Comparison of ENCODE assay signal across 18 cellular contexts in the genomic region with DNA sequence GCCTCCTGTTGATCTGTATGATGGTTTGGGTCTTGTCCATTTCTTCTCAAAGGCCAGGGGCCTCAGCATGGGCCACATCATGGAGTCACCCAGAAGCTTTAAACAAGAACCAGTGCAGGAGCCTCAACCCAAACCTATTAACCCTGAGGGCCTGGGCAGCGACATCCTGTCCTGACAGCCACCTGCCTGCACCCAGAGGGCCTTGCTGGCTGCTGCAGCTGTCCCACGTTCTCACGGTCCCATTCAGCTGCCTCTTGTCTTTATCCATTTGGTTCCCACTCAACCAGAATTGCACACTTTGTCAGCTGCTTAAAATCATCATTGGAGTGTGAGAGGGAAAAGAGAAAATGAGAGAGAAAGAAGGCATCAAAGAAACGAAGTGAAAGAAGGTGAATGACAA. TPM values are rescaled to one million over a fixed set of nuclear protein-coding genes. Genes with fewer than 3 reads are reported as not detected.
"Had no signal": no experiment of that assay in that cellular context is flagged by ENCODE, and none has a peak within 500 bp of the region (broad histone marks: within the 10 kb centered on the region; RNA-seq: fewer than 3 reads in every experiment).

No MANE protein-coding gene starts in this region.

- H3K9me3 ChIP-seq: mucosa of descending colon, testis, upper lobe of right lung had no signal

- H3K9me3 Mint-ChIP-seq: activated T-cell treated with anti-CD3 and anti-CD28 coated beads, Interleukin-2, amount 50 U/mL, for 72 hours; nephron progenitor cell; stimulated activated naive CD8-positive, alpha-beta T cell treated with anti-CD3 and anti-CD28 coated beads, Interleukin-15, Interleukin-2, amounts not matched to agents 100 ng/mL and 50 ng/mL, for 24 hours; T-helper 2 cell treated with Interferon-gamma antibody and Interleukin-4, amounts not matched to agents 5 μg/mL and 100 μg/mL, for 36 hours had no signal

- ATAC-seq: foreskin keratinocyte, left colon, mucosa of descending colon, upper lobe of right lung had no signal

- DNase-seq: activated CD4-positive, alpha-beta T cell treated with anti-CD3 and anti-CD28 coated beads, Interleukin-2, amount 50 U/mL, for 48 hours; activated CD4-positive, CD25-positive, alpha-beta regulatory T cell treated with anti-CD3 and anti-CD28 coated beads, Interleukin-2, amount 50 U/mL, for 72 hours; activated gamma-delta T cell treated with Interleukin-2 at 50 U/mL for 16 hours; activated T-cell treated with anti-CD3 and anti-CD28 coated beads, Interleukin-2, amount 50 U/mL, for 72 hours; foreskin keratinocyte; left colon; mucosa of descending colon; stimulated activated CD4-positive, alpha-beta T cell treated with anti-CD3 and anti-CD28 coated beads, Interleukin-4, amount 100 ng/mL, for 1 hour; stimulated activated CD8-positive, alpha-beta memory T cell treated with anti-CD3 and anti-CD28 coated beads, Interleukin-4, amount 100 ng/mL, for 48 hours; testis had no signal

- H3K4me3 ChIP-seq: cardiac muscle cell, mucosa of descending colon, testis, upper lobe of right lung had no signal

- H3K36me3 ChIP-seq: cardiac muscle cell, upper lobe of right lung had no signal

- H3K27ac Mint-ChIP-seq: activated T-cell treated with anti-CD3 and anti-CD28 coated beads, Interleukin-2, amount 50 U/mL, for 72 hours; nephron progenitor cell; stimulated activated naive CD8-positive, alpha-beta T cell treated with anti-CD3 and anti-CD28 coated beads, Interleukin-15, Interleukin-2, amounts not matched to agents 100 ng/mL and 50 ng/mL, for 24 hours; T-helper 2 cell treated with Interferon-gamma antibody and Interleukin-4, amounts not matched to agents 5 μg/mL and 100 μg/mL, for 36 hours had no signal

- H3K27me3 ChIP-seq: cardiac muscle cell, foreskin keratinocyte, testis had no signal

- H3K27ac ChIP-seq: cardiac muscle cell, foreskin keratinocyte, testis, upper lobe of right lung had no signal

- H3K4me3 Mint-ChIP-seq: activated T-cell treated with anti-CD3 and anti-CD28 coated beads, Interleukin-2, amount 50 U/mL, for 72 hours; nephron progenitor cell; stimulated activated naive CD8-positive, alpha-beta T cell treated with anti-CD3 and anti-CD28 coated beads, Interleukin-15, Interleukin-2, amounts not matched to agents 100 ng/mL and 50 ng/mL, for 24 hours; T-helper 2 cell treated with Interferon-gamma antibody and Interleukin-4, amounts not matched to agents 5 μg/mL and 100 μg/mL, for 36 hours had no signal

- H3K4me1 ChIP-seq: foreskin keratinocyte, testis, upper lobe of right lung had no signal

RNA-seq across cellular contexts. Expression of a gene that starts 21.6 kb away (rescaled TPM):
- total RNA-seq: endothelial cell of umbilical vein, foreskin keratinocyte, pulmonary artery endothelial cell had no signal
- polyA plus RNA-seq: aorta, cardiac muscle cell, endothelial cell of umbilical vein, foreskin keratinocyte had no signal
